ENCODE assay signal across 1 cellular context in genomic region chr6:158849899-158850806, GRCh38.
TF ChIP-seq lines count a peak whose summit lies in the region.

No MANE protein-coding gene starts in this region.

TF ChIP-seq in H1, 55 proteins besides CTCF, POLR2A, EP300 and RAD21 (continued from another document):
- no peak for TF ChIP-seq CBX8 (IDR thresholded peaks at IDR 0.05; ENCODE audit: borderline replicate concordance, low read depth, low read length)
- TF ChIP-seq MAX (IDR thresholded peaks at IDR 0.05), result no peak
- no peak for TF ChIP-seq HDAC6 (IDR thresholded peaks at IDR 0.05; ENCODE audit: low read depth, low read length)
- TF ChIP-seq TBP (IDR thresholded peaks at IDR 0.05; ENCODE audit: low read depth, low read length), result no peak
- no peak for TF ChIP-seq ATF3 (IDR thresholded peaks at IDR 0.05; ENCODE audit: insufficient read depth, low read depth, low read length)
- no peak for TF ChIP-seq SP1 (IDR thresholded peaks at IDR 0.05; ENCODE audit: low read depth, low read length)
- TF ChIP-seq TEAD4 (IDR thresholded peaks at IDR 0.05; ENCODE audit: low read depth, low read length), result no peak
- TF ChIP-seq ATF2 (IDR thresholded peaks at IDR 0.05; ENCODE audit: low read length), result no peak
